In the genomic region with DNA sequence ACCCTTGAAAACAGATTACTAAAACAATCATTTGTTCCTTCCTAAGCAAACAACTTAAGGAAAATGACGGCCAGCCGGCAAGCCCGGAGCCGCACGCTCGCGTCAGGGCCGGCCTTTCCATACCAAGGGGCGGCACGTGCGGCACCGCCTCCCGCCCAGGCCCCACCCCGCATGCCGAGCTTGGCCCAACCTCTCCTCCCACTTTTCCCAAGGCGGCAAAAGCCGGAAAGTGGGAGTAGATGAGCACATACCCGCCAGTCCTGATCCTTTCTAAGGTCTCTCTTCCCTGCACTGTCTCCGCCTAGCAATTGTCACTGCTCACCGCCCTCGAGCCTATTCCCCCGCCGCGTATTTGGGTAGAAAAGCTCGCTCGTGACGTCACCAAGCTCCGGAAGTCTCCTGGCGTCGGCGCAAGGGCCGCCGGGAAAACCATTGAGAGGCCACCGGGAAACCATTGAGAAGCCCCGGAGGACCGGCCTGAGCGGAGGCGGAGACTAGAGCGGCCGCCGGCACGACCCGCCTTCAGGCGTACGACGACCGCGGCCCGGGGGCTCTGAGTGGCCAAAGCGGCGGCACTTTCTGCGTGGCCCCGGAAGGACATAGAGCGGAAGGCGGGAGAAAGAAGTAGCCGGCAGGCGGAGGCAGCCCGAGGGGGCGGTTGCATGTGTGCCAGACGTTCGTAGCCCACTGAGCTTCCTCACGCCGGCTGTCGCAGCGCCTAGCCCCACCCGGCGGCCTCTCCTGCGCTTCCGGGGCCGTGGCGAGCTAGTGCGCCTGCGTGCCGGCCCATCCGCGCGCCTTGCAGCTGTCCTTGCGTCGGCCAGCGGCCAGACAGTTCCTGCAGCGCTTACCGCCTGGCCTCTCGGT, we compare ENCODE assay signal across 8 cellular contexts. TPM values are rescaled to one million over a fixed set of nuclear protein-coding genes. Genes with fewer than 3 reads are reported as not detected.
DNase-seq lines count a peak whose midpoint lies in the region; ATAC-seq lines count a peak whose summit lies in the region.

A gene with protein sequence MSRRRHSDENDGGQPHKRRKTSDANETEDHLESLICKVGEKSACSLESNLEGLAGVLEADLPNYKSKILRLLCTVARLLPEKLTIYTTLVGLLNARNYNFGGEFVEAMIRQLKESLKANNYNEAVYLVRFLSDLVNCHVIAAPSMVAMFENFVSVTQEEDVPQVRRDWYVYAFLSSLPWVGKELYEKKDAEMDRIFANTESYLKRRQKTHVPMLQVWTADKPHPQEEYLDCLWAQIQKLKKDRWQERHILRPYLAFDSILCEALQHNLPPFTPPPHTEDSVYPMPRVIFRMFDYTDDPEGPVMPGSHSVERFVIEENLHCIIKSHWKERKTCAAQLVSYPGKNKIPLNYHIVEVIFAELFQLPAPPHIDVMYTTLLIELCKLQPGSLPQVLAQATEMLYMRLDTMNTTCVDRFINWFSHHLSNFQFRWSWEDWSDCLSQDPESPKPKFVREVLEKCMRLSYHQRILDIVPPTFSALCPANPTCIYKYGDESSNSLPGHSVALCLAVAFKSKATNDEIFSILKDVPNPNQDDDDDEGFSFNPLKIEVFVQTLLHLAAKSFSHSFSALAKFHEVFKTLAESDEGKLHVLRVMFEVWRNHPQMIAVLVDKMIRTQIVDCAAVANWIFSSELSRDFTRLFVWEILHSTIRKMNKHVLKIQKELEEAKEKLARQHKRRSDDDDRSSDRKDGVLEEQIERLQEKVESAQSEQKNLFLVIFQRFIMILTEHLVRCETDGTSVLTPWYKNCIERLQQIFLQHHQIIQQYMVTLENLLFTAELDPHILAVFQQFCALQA (plus strand): TSS at position 830 of the 867 bp plus-strand sequence. CDS start 61 bp downstream, outside the sequence.
A gene (minus strand): TSS at position 377 of the 867 bp plus-strand sequence. CDS start 5,806 bp downstream, outside the sequence.

- peak; percentile 88 for ATAC-seq in GM21381 (IDR thresholded peaks at IDR 0.05; ENCODE audit: unreplicated experiment)
- ATAC-seq in activated CD8-positive, alpha-beta memory T cell treated with anti-CD3 and anti-CD28 coated beads, Interleukin-2, amount 10 ng/mL, durations not matched to agents 7 days and 5 days: peak; percentile 93

- H3K27me3 Mint-ChIP-seq in activated CD8-positive, alpha-beta memory T cell treated with anti-CD3 and anti-CD28 coated beads, Interleukin-2, amount 10 ng/mL, durations not matched to agents 7 days and 5 days: no peaks in the 10 kb centered on the region

- CTCF ChIA-PET in activated CD8-positive, alpha-beta memory T cell treated with anti-CD3 and anti-CD28 coated beads, Interleukin-2, amount 10 ng/mL, durations not matched to agents 7 days and 5 days (lab: Charles Lee): interaction anchor here (0.9 to 9.0 kb wide), 13 partner anchors 9 to 623 kb away, joined by 3 to 66 read pairs (median 5); a partner anchor contains a TSS

- peak within 1 kb of the TSS; percentile 97 for H3K4me3 Mint-ChIP-seq in activated CD8-positive, alpha-beta memory T cell treated with anti-CD3 and anti-CD28 coated beads, Interleukin-2, amount 10 ng/mL, durations not matched to agents 7 days and 5 days

- H3K4me1 ChIP-seq in NT2/D1 (ENCODE audit: insufficient read depth, insufficient read length) (no peaks in the 10 kb centered on the region), endocrine pancreas (ENCODE audit: control insufficient read depth, insufficient read depth, low read length) (peaks cover 23% of the 10 kb centered on the region)

- no peaks in the 10 kb centered on the region for H3K27me3 ChIP-seq in NT2/D1 (ENCODE audit: insufficient read depth, insufficient read length)
- H3K27me3 ChIP-seq in endocrine pancreas (ENCODE audit: control insufficient read depth, insufficient read depth, low read length): no peaks in the 10 kb centered on the region

- H3K36me3 ChIP-seq in NT2/D1 (ENCODE audit: insufficient read depth, insufficient read length, low read length) (peaks cover 28% of the 10 kb centered on the region), endocrine pancreas (ENCODE audit: control insufficient read depth, insufficient read depth, low read length) (no peaks in the 10 kb centered on the region)

- H3K4me1 Mint-ChIP-seq in activated CD8-positive, alpha-beta memory T cell treated with anti-CD3 and anti-CD28 coated beads, Interleukin-2, amount 10 ng/mL, durations not matched to agents 7 days and 5 days: peaks cover 46% of the 10 kb centered on the region

- H3K9ac ChIP-seq in NT2/D1 (ENCODE audit: insufficient read length, low read depth) (peak within 1 kb of the TSS; percentile 99), endocrine pancreas (ENCODE audit: control insufficient read depth, insufficient read depth, low read length) (peak within 1 kb of the TSS; percentile 88)

- H3K36me3 Mint-ChIP-seq in activated CD8-positive, alpha-beta memory T cell treated with anti-CD3 and anti-CD28 coated beads, Interleukin-2, amount 10 ng/mL, durations not matched to agents 7 days and 5 days: peaks cover 16% of the 10 kb centered on the region

- H3K9me3 ChIP-seq in NT2/D1 (ENCODE audit: insufficient read depth, low read length) (no peaks in the 10 kb centered on the region), endocrine pancreas (ENCODE audit: control insufficient read depth, low read length) (no peaks in the 10 kb centered on the region)

- peak within 1 kb of the TSS; percentile 99 for H3K27ac Mint-ChIP-seq in activated CD8-positive, alpha-beta memory T cell treated with anti-CD3 and anti-CD28 coated beads, Interleukin-2, amount 10 ng/mL, durations not matched to agents 7 days and 5 days

- DNase-seq in COR-L47 (lab: John Stamatoyannopoulos, UW): peak; percentile 99
- peak; percentile 52 to 99 (median 93) for DNase-seq in HUDEP-2 (lab: John Stamatoyannopoulos, UW; ENCODE audit: unreplicated experiment in 76 of 76)
- DNase-seq in NT2/D1 (ENCODE audit: low read depth, low spot score): peak; percentile 96
- peak; percentile 98 for DNase-seq in activated CD8-positive, alpha-beta memory T cell treated with anti-CD3 and anti-CD28 coated beads, Interleukin-2, amount 10 ng/mL, durations not matched to agents 7 days and 5 days
- peak; percentile 98 for DNase-seq in mesenteric fat pad (ENCODE audit: low spot score)
- peak; percentile 87 for DNase-seq in stimulated activated CD8-positive, alpha-beta memory T cell treated with anti-CD3 and anti-CD28 coated beads, Interleukin-15, amount 100 ng/mL, for 24 hours (ENCODE audit: low read depth)

- no peaks in the 10 kb centered on the region for H3K9me3 Mint-ChIP-seq in activated CD8-positive, alpha-beta memory T cell treated with anti-CD3 and anti-CD28 coated beads, Interleukin-2, amount 10 ng/mL, durations not matched to agents 7 days and 5 days (ENCODE audit: low read depth)

- H3K4me3 ChIP-seq in NT2/D1 (ENCODE audit: insufficient read length, low read depth): peak within 1 kb of the TSS; percentile 99
- peak within 1 kb of the TSS; percentile 91 for H3K4me3 ChIP-seq in endocrine pancreas (ENCODE audit: control insufficient read depth, insufficient read depth, low read length)

RNA-seq across cellular contexts. Expression of the first gene that starts in this region (rescaled TPM):
- total RNA-seq in activated CD8-positive, alpha-beta memory T cell treated with anti-CD3 and anti-CD28 coated beads, Interleukin-2, amount 10 ng/mL, durations not matched to agents 7 days and 5 days: 10 to 100 TPM; 41.8 to 42.8 TPM
- total RNA-seq in mesenteric fat pad: 21.3 TPM

RNA-seq across cellular contexts. Expression of the second gene that starts in this region (rescaled TPM):
- 10 to 100 TPM; 12.6 to 15.0 TPM for total RNA-seq in activated CD8-positive, alpha-beta memory T cell treated with anti-CD3 and anti-CD28 coated beads, Interleukin-2, amount 10 ng/mL, durations not matched to agents 7 days and 5 days
- total RNA-seq in mesenteric fat pad: 19.8 TPM

Comparison
In these comparisons a context has a peak if more than half of its experiments do, and no peak if none do; other contexts are left out.
1. Peak in every context shown above with its lines: DNase-seq, ATAC-seq and H3K4me3 ChIP-seq.